ENCODE assay signal across 8 cellular contexts in genomic region chr6:24718449-24719124, GRCh38. TPM values are rescaled to one million over a fixed set of nuclear protein-coding genes. Genes with fewer than 3 reads are reported as not detected.
DNase-seq lines count a peak whose midpoint lies in the region; ATAC-seq and TF ChIP-seq lines count a peak whose summit lies in the region.

No MANE protein-coding gene starts in this region.

- no peak for ATAC-seq in HG03565 (IDR thresholded peaks at IDR 0.05; ENCODE audit: unreplicated experiment)

- intact Hi-C loops in prostate gland (cut with DNase I) = no loop called here

- H3K4me3 ChIP-seq in GM12864 (ENCODE audit: low read depth, low read length) (peak overlapping the region; percentile 99), epithelial cell of proximal tubule (ENCODE audit: low read depth, low read length) (peak overlapping the region; percentile 80), prostate gland (peak overlapping the region; percentile 87 to 97)

- DNase-seq in GM12864 (ENCODE audit: low read depth) (no peak), RKO (ENCODE audit: low spot score) (peak; percentile 54), epithelial cell of proximal tubule (ENCODE audit: low read depth) (no peak), prostate gland (ENCODE audit: low spot score) (no peak), NCI-H526 treated with DMSO at 0.1 percent for 48 hours (lab: John Stamatoyannopoulos, UW) (no peak), nucleus accumbens (lab: John Stamatoyannopoulos, UW) (no peak)
- no peak for DNase-seq in activated CD4-positive, alpha-beta T cell treated with anti-CD3 and anti-CD28 coated beads for 1 hour

- no peaks in the 10 kb centered on the region for H3K36me3 ChIP-seq in prostate gland

- peaks cover 12% of the 10 kb centered on the region for H3K4me1 ChIP-seq in prostate gland (replicated peaks)

- no peak for TF ChIP-seq POLR2A in prostate gland (IDR thresholded peaks at IDR 0.05)

- no peaks in the 10 kb centered on the region for H3K27me3 ChIP-seq in prostate gland (replicated peaks; ENCODE audit: insufficient read depth)

- H3K9me3 ChIP-seq in prostate gland = no peaks in the 10 kb centered on the region

- TF ChIP-seq CTCF in GM12864 (IDR thresholded peaks at IDR 0.05; ENCODE audit: low read depth, low read length, missing control alignments) = no peak
- no peak for TF ChIP-seq CTCF in epithelial cell of proximal tubule (conservative IDR thresholded peaks at IDR 0.05; ENCODE audit: low read depth, low read length)
- no peak for TF ChIP-seq CTCF in prostate gland (IDR thresholded peaks at IDR 0.05)

- 8% methylated on average over 8 of the region's 8 CpGs for WGBS in prostate gland

- peak overlapping the region; percentile 98 to 100 for H3K27ac ChIP-seq in prostate gland

RNA-seq across cellular contexts. Expression of gene C6orf62, which starts 0.4 kb away (rescaled TPM):
- total RNA-seq in epithelial cell of proximal tubule (45.2 and 64.7 TPM in 2 replicates), prostate gland (100 to 1,000 TPM in 1 of 2 donors, 10 to 100 TPM in 1; 95.1 to 115 TPM)

RNA-seq across cellular contexts. Expression of gene ACOT13, which starts 51.7 kb away (rescaled TPM):
- 5.2 and 8.5 TPM in 2 replicates for total RNA-seq in epithelial cell of proximal tubule
- 10 to 100 TPM in 1 of 2 donors, 1 to 10 TPM in 1; 8.8 to 15.9 TPM for total RNA-seq in prostate gland

RNA-seq across cellular contexts. Expression of gene TDP2, which starts 51.9 kb away (rescaled TPM):
- total RNA-seq in epithelial cell of proximal tubule (22.3 and 31.2 TPM in 2 replicates), prostate gland (100 to 1,000 TPM in 1 of 2 donors, 10 to 100 TPM in 1; 46.1 to 126 TPM)

RNA-seq across cellular contexts. Expression of gene GMNN, which starts 56.1 kb away (rescaled TPM):
- 65.3 and 88.4 TPM in 2 replicates for total RNA-seq in epithelial cell of proximal tubule
- total RNA-seq in prostate gland = 100 to 1,000 TPM in 1 of 2 donors, 1 to 10 TPM in 1; 9.0 to 129 TPM
